Comparison of ENCODE assay signal across 18 cellular contexts in genomic region chr15:62958528-62958927, GRCh38.
DNase-seq lines count a peak whose midpoint lies in the region; ATAC-seq, FAIRE-seq and TF ChIP-seq lines count a peak whose summit lies in the region.
"Had no signal": no experiment of that assay in that cellular context is flagged by ENCODE, and none has a peak within 500 bp of the region (broad histone marks: within the 10 kb centered on the region; RNA-seq: fewer than 3 reads in every experiment).

No MANE protein-coding gene starts in this region.

- H3K27me3 ChIP-seq in H9 (ENCODE audit: insufficient read depth, low read length): no peaks in the 10 kb centered on the region
- H3K27me3 ChIP-seq in heart right ventricle: no peaks in the 10 kb centered on the region

- H3K27ac ChIP-seq in H9 (ENCODE audit: insufficient read length, low read depth, low read length): no peak overlapping the region
- H3K27ac ChIP-seq in heart right ventricle: peak overlapping the region; percentile 7 to 86 (median 73)
- H3K27ac ChIP-seq: skin epidermis had no signal

- H3K4me1 Mint-ChIP-seq in H9: peaks cover 14 to 19% of the 10 kb centered on the region in 2 experiments
- peaks cover 21% of the 10 kb centered on the region for H3K4me1 Mint-ChIP-seq in nephron progenitor cell
- H3K4me1 Mint-ChIP-seq: activated CD8-positive, alpha-beta memory T cell treated with anti-CD3 and anti-CD28 coated beads, Interleukin-2, amount 10 ng/mL, durations not matched to agents 7 days and 5 days; activated naive CD4-positive, alpha-beta T cell treated with anti-CD3 and anti-CD28 coated beads, Interleukin-2, amount 50 U/mL, for 24 hours; CD4-positive, CD25-positive, alpha-beta regulatory T cell had no signal

- DNase-seq in H9 (no peak), RCC 7860 (ENCODE audit: low spot score) (peak; percentile 30), heart right ventricle (peak; percentile 24 to 61), renal cortical epithelial cell (ENCODE audit: low read depth) (peak; percentile 83), nephron progenitor cell (no peak), UCSD-AML1 (lab: John Stamatoyannopoulos, UW; ENCODE audit: unreplicated experiment) (no peak)
- DNase-seq in activated naive CD4-positive, alpha-beta T cell treated with anti-CD3 and anti-CD28 coated beads, Interleukin-2, amount 50 U/mL, for 72 hours (ENCODE audit: low spot score in 2 of 2): no peak
- DNase-seq: activated CD8-positive, alpha-beta memory T cell treated with anti-CD3 and anti-CD28 coated beads, Interleukin-2, amount 10 ng/mL, durations not matched to agents 7 days and 5 days; CD4-positive, CD25-positive, alpha-beta regulatory T cell; GDM1; NCI-H510A; SHP77 treated with DMSO at 0.1 percent for 48 hours had no signal

- no peak overlapping the region for H3K4me3 ChIP-seq in heart right ventricle
- H3K4me3 ChIP-seq: HAP-1, skin epidermis had no signal

- H2AFZ ChIP-seq in H9 (ENCODE audit: low read length): no peak overlapping the region

- no peak overlapping the region for H3K4me2 ChIP-seq in H9 (ENCODE audit: insufficient read depth, insufficient read length, low read length)

- no peak overlapping the region for H3K56ac ChIP-seq in H9 (ENCODE audit: insufficient read length, low read depth, low read length)

- H3K9ac ChIP-seq in H9 (ENCODE audit: extremely low read depth, insufficient read length, low read length): no peak overlapping the region

- H3K4me1 ChIP-seq in H9 (ENCODE audit: insufficient read depth, low read length): peaks cover 6% of the 10 kb centered on the region; the same call in 1 of the 2 replicates
- H3K4me1 ChIP-seq in heart right ventricle: peaks cover 0 to 42% (median 18%) of the 10 kb centered on the region in 9 donors
- H3K4me1 ChIP-seq: HAP-1 had no signal

- no peaks in the 10 kb centered on the region for H3K79me2 ChIP-seq in H9 (ENCODE audit: insufficient read depth, low read length)

- H3K79me1 ChIP-seq in H9 (ENCODE audit: insufficient read depth, low read depth, low read length, poor library complexity, severe bottlenecking): no peaks in the 10 kb centered on the region

- no peak overlapping the region for H3K23ac ChIP-seq in H9 (ENCODE audit: insufficient read length, low read depth, low read length)

- H2BK120ac ChIP-seq in H9 (ENCODE audit: low read depth, low read length, poor library complexity, severe bottlenecking): no peak overlapping the region

- no peak overlapping the region for H4K91ac ChIP-seq in H9 (ENCODE audit: insufficient read length, low read depth, low read length)

- no peak overlapping the region for H2BK15ac ChIP-seq in H9 (ENCODE audit: low read depth, low read length)

- no peak overlapping the region for H2AK5ac ChIP-seq in H9 (ENCODE audit: insufficient read length, low read length)

- H3K4me3 Mint-ChIP-seq in H9: no peak overlapping the region
- H3K4me3 Mint-ChIP-seq in nephron progenitor cell: no peak overlapping the region
- H3K4me3 Mint-ChIP-seq: activated CD8-positive, alpha-beta memory T cell treated with anti-CD3 and anti-CD28 coated beads, Interleukin-2, amount 10 ng/mL, durations not matched to agents 7 days and 5 days; activated naive CD4-positive, alpha-beta T cell treated with anti-CD3 and anti-CD28 coated beads, Interleukin-2, amount 50 U/mL, for 24 hours; CD4-positive, CD25-positive, alpha-beta regulatory T cell had no signal

- no peaks in the 10 kb centered on the region for H3K23me2 ChIP-seq in H9 (ENCODE audit: insufficient read length, low read depth, low read length, poor library complexity, severe bottlenecking)

- H3K27me3 Mint-ChIP-seq in H9 (ENCODE audit: low read depth) (peaks cover 3% of the 10 kb centered on the region), nephron progenitor cell (ENCODE audit: low read depth, poor library complexity) (peaks cover 6% of the 10 kb centered on the region)

- intact Hi-C loops in heart right ventricle (cut with DNase I): no loop called here

- no peak for FAIRE-seq in RCC 7860 (lab: Jason Lieb, UNC)
- FAIRE-seq: TTC549 had no signal

- H3K4ac ChIP-seq in H9 (ENCODE audit: low read depth, low read length): no peak overlapping the region

- H3K36me3 Mint-ChIP-seq in H9 (ENCODE audit: insufficient read depth in 1 of 3, low read depth in 3 of 3): peaks cover 0 to 4% (median 0%) of the 10 kb centered on the region in 3 experiments; a peak in 2 of 7 replicates
- no peaks in the 10 kb centered on the region for H3K36me3 Mint-ChIP-seq in nephron progenitor cell (ENCODE audit: low read depth)
- no peaks in the 10 kb centered on the region for H3K36me3 Mint-ChIP-seq in activated naive CD4-positive, alpha-beta T cell treated with anti-CD3 and anti-CD28 coated beads, Interleukin-2, amount 50 U/mL, for 72 hours
- H3K36me3 Mint-ChIP-seq: activated CD8-positive, alpha-beta memory T cell treated with anti-CD3 and anti-CD28 coated beads, Interleukin-2, amount 10 ng/mL, durations not matched to agents 7 days and 5 days; activated naive CD4-positive, alpha-beta T cell treated with anti-CD3 and anti-CD28 coated beads, Interleukin-2, amount 50 U/mL, for 24 hours; CD4-positive, CD25-positive, alpha-beta regulatory T cell had no signal

- H2BK12ac ChIP-seq in H9 (ENCODE audit: insufficient read length, low read depth, low read length): no peak overlapping the region

- no peak overlapping the region for H4K8ac ChIP-seq in H9 (replicated peaks; ENCODE audit: insufficient read length, low read depth, low read length)

- TF ChIP-seq CTCF in H9 (conservative IDR thresholded peaks at IDR 0.05): no peak
- TF ChIP-seq CTCF in heart right ventricle (IDR thresholded peaks at IDR 0.05): no peak
- TF ChIP-seq CTCF in nephron progenitor cell (IDR thresholded peaks at IDR 0.05): no peak

- H4K5ac ChIP-seq in H9 (ENCODE audit: insufficient read length, low read depth, low read length): no peak overlapping the region

- no CpG with 5 or more reads among the region's 2 CpGs for WGBS in H9 (ENCODE audit: extremely low coverage, insufficient read length, low lambda C conversion rate)
- 15 to 58% methylated on average over 2 of the region's 2 CpGs for WGBS in heart right ventricle, 2 donors

- no peak overlapping the region for H3T11ph ChIP-seq in H9 (ENCODE audit: low read length)

- H2BK20ac ChIP-seq in H9 (ENCODE audit: low read depth, low read length, poor library complexity, severe bottlenecking): no peak overlapping the region

- no peaks in the 10 kb centered on the region for H3K36me3 ChIP-seq in heart right ventricle
- H3K36me3 ChIP-seq: HAP-1 had no signal

- H3K9me3 Mint-ChIP-seq in H9 (no peaks in the 10 kb centered on the region), nephron progenitor cell (peaks cover 6% of the 10 kb centered on the region)
- H3K9me3 Mint-ChIP-seq in activated naive CD4-positive, alpha-beta T cell treated with anti-CD3 and anti-CD28 coated beads, Interleukin-2, amount 50 U/mL, for 72 hours: no peaks in the 10 kb centered on the region
- H3K9me3 Mint-ChIP-seq: activated naive CD4-positive, alpha-beta T cell treated with anti-CD3 and anti-CD28 coated beads, Interleukin-2, amount 50 U/mL, for 24 hours; CD4-positive, CD25-positive, alpha-beta regulatory T cell had no signal

- peak; percentile 72 to 94 (median 88) for ATAC-seq in heart right ventricle
- no peak for ATAC-seq in HG02642 (IDR thresholded peaks at IDR 0.05; ENCODE audit: poor library complexity, unreplicated experiment)
- ATAC-seq in activated naive CD4-positive, alpha-beta T cell treated with anti-CD3 and anti-CD28 coated beads, Interleukin-2, amount 50 U/mL, for 72 hours: no peak
- ATAC-seq: activated CD8-positive, alpha-beta memory T cell treated with anti-CD3 and anti-CD28 coated beads, Interleukin-2, amount 10 ng/mL, durations not matched to agents 7 days and 5 days; esophagus mucosa had no signal

- H3K9me3 ChIP-seq in H9 (ENCODE audit: control insufficient read depth, low read depth, low read length): no peaks in the 10 kb centered on the region
- H3K9me3 ChIP-seq in heart right ventricle: no peaks in the 10 kb centered on the region
- H3K9me3 ChIP-seq: HAP-1 had no signal

- no peaks in the 10 kb centered on the region for H4K20me1 ChIP-seq in H9 (ENCODE audit: control insufficient read depth, insufficient read depth, insufficient read length)

- no peak overlapping the region for H2BK5ac ChIP-seq in H9 (ENCODE audit: insufficient read length, low read length)

- no peak overlapping the region for H3K18ac ChIP-seq in H9 (ENCODE audit: insufficient read length, low read depth, low read length)

- no peak overlapping the region for H3K27ac Mint-ChIP-seq in H9
- H3K27ac Mint-ChIP-seq in nephron progenitor cell: no peak overlapping the region
- H3K27ac Mint-ChIP-seq in activated naive CD4-positive, alpha-beta T cell treated with anti-CD3 and anti-CD28 coated beads, Interleukin-2, amount 50 U/mL, for 72 hours: no peak overlapping the region
- H3K27ac Mint-ChIP-seq: activated CD8-positive, alpha-beta memory T cell treated with anti-CD3 and anti-CD28 coated beads, Interleukin-2, amount 10 ng/mL, durations not matched to agents 7 days and 5 days; activated naive CD4-positive, alpha-beta T cell treated with anti-CD3 and anti-CD28 coated beads, Interleukin-2, amount 50 U/mL, for 24 hours; CD4-positive, CD25-positive, alpha-beta regulatory T cell had no signal

- H3K14ac ChIP-seq in H9 (ENCODE audit: insufficient read depth, low read length): peak overlapping the region; percentile 1; the same call in 1 of the 2 replicates

Comparison
In these comparisons a context has a peak if more than half of its experiments do, and no peak if none do; other contexts are left out.
1. DNase-seq: peak in RCC 7860 (single experiment), heart right ventricle (2 of 2) and renal cortical epithelial cell (single experiment); none in H9 (single experiment), nephron progenitor cell (single experiment), activated naive CD4-positive, alpha-beta T cell treated with anti-CD3 and anti-CD28 coated beads, Interleukin-2, amount 50 U/mL, for 72 hours (0 of 2) and UCSD-AML1 (single experiment).
2. ATAC-seq: peak in heart right ventricle (8 of 8); none in HG02642 (single experiment) and activated naive CD4-positive, alpha-beta T cell treated with anti-CD3 and anti-CD28 coated beads, Interleukin-2, amount 50 U/mL, for 72 hours (0 of 2).